ENCODE assay signal across 24 cellular contexts in the genomic region with DNA sequence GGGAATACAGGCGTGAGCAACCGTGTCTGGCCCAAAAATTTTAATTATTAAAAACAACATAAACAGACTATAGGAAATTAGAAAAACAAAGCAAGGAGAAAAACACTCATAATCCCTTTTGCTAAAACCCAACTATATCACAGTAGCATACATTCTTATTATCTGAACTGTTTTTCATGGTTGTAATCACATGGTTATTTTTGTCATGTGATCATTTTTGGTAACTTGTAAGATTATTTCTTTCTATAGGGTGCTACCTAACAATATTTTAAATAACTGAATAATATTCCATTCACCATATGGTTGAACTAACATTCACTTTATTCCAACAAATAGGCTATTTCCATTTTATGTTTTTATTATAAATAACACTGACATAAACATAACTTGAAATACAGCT. TPM values are rescaled to one million over a fixed set of nuclear protein-coding genes. Genes with fewer than 3 reads are reported as not detected.
DNase-seq lines count a peak whose midpoint lies in the region; TF ChIP-seq lines count a peak whose summit lies in the region.
"Had no signal": no experiment of that assay in that cellular context is flagged by ENCODE, and none has a peak within 500 bp of the region (broad histone marks: within the 10 kb centered on the region; RNA-seq: fewer than 3 reads in every experiment).

No MANE protein-coding gene starts in this region.

- H3K9me3 ChIP-seq in Caco-2: no peaks in the 10 kb centered on the region; the same call in 1 of the 2 replicates
- H3K9me3 ChIP-seq in adipocyte (ENCODE audit: control insufficient read depth, low read length): no peaks in the 10 kb centered on the region
- H3K9me3 ChIP-seq in liver (ENCODE audit: control insufficient read depth in 4 of 4, low read length in 3 of 4): no peaks in the 10 kb centered on the region
- H3K9me3 ChIP-seq in tibial nerve: no peaks in the 10 kb centered on the region
- H3K9me3 ChIP-seq: heart left ventricle, prostate gland, SJCRH30, thyroid gland had no signal

- no peaks in the 10 kb centered on the region for H3K36me3 Mint-ChIP-seq in Caco-2 (ENCODE audit: insufficient read depth, unreplicated experiment)
- H3K36me3 Mint-ChIP-seq: activated CD8-positive, alpha-beta memory T cell treated with anti-CD3 and anti-CD28 coated beads, Interleukin-2, amount 10 ng/mL, durations not matched to agents 7 days and 5 days; CD14-positive monocyte; IgD-negative memory B cell; naive thymus-derived CD4-positive, alpha-beta T cell; T-cell had no signal

- H3K27me3 ChIP-seq in Caco-2 (replicated peaks; ENCODE audit: control insufficient read depth, insufficient read depth, low read length): no peaks in the 10 kb centered on the region
- no peaks in the 10 kb centered on the region for H3K27me3 ChIP-seq in adipocyte (replicated peaks; ENCODE audit: control insufficient read depth, insufficient read depth, low read length)
- H3K27me3 ChIP-seq in liver (ENCODE audit: control insufficient read depth in 4 of 4, insufficient read depth in 4 of 4, low read length in 3 of 4): no peaks in the 10 kb centered on the region
- no peaks in the 10 kb centered on the region for H3K27me3 ChIP-seq in tibial nerve
- H3K27me3 ChIP-seq: heart left ventricle, SJCRH30, thyroid gland had no signal

- WGBS in liver: 44% methylated on average over 2 of the region's 2 CpGs
- 74 to 75% methylated on average over 2 of the region's 2 CpGs for WGBS in tibial nerve, 2 donors

- H3K4me1 Mint-ChIP-seq in Caco-2 (ENCODE audit: low read depth, unreplicated experiment): no peaks in the 10 kb centered on the region
- H3K4me1 Mint-ChIP-seq: naive thymus-derived CD4-positive, alpha-beta T cell; T-cell had no signal

- H3K4me3 ChIP-seq in Caco-2 (ENCODE audit: low read depth, low read length): no peak overlapping the region
- no peak overlapping the region for H3K4me3 ChIP-seq in adipocyte (ENCODE audit: low read length)
- H3K4me3 ChIP-seq in liver (ENCODE audit: low read depth in 1 of 3, low read length in 3 of 3): no peak overlapping the region
- no peak overlapping the region for H3K4me3 ChIP-seq in tibial nerve
- H3K4me3 ChIP-seq: prostate gland, thyroid gland had no signal

- H3K4me3 Mint-ChIP-seq in Caco-2 (ENCODE audit: unreplicated experiment): no peak overlapping the region
- H3K4me3 Mint-ChIP-seq: activated B cell treated with CpG ODN at 0.5 μM for 24 hours; activated CD8-positive, alpha-beta memory T cell treated with anti-CD3 and anti-CD28 coated beads, Interleukin-2, amount 10 ng/mL, durations not matched to agents 7 days and 5 days; IgD-negative memory B cell; naive thymus-derived CD4-positive, alpha-beta T cell; stimulated activated naive CD8-positive, alpha-beta T cell treated with anti-CD3 and anti-CD28 coated beads, Interleukin-15, Interleukin-2, amounts not matched to agents 100 ng/mL and 50 ng/mL, for 24 hours; T-cell had no signal

- no peaks in the 10 kb centered on the region for H3K9me3 Mint-ChIP-seq in Caco-2 (ENCODE audit: unreplicated experiment)
- H3K9me3 Mint-ChIP-seq: activated B cell treated with CpG ODN at 0.5 μM for 24 hours; CD14-positive monocyte; IgD-negative memory B cell; naive thymus-derived CD4-positive, alpha-beta T cell; stimulated activated naive CD8-positive, alpha-beta T cell treated with anti-CD3 and anti-CD28 coated beads, Interleukin-15, Interleukin-2, amounts not matched to agents 100 ng/mL and 50 ng/mL, for 24 hours; T-cell had no signal

- intact Hi-C loops in Caco-2 (cut with micrococcal nuclease; ENCODE audit: unreplicated experiment): no loop called here

- peak overlapping the region; percentile 72 for H3K27ac Mint-ChIP-seq in Caco-2 (ENCODE audit: unreplicated experiment)
- H3K27ac Mint-ChIP-seq: activated B cell treated with CpG ODN at 0.5 μM for 24 hours; activated CD8-positive, alpha-beta memory T cell treated with anti-CD3 and anti-CD28 coated beads, Interleukin-2, amount 10 ng/mL, durations not matched to agents 7 days and 5 days; IgD-negative memory B cell; naive thymus-derived CD4-positive, alpha-beta T cell; stimulated activated naive CD8-positive, alpha-beta T cell treated with anti-CD3 and anti-CD28 coated beads, Interleukin-15, Interleukin-2, amounts not matched to agents 100 ng/mL and 50 ng/mL, for 24 hours; T-cell had no signal

- H3K9ac ChIP-seq in adipocyte (ENCODE audit: low read length) (peak overlapping the region; percentile 74), liver (ENCODE audit: low read depth in 1 of 2, low read length in 2 of 2) (no peak overlapping the region)

- TF ChIP-seq POLR2A in tibial nerve (IDR thresholded peaks at IDR 0.05): no peak

- H3K27ac ChIP-seq in liver (ENCODE audit: low read depth in 1 of 2, low read length in 2 of 2) (peak overlapping the region; percentile 60 to 90), tibial nerve (peak overlapping the region in 3 of 4 donors; percentile 46 to 80 (median 52))
- H3K27ac ChIP-seq: SJCRH30, thyroid gland had no signal

- H3K27me3 Mint-ChIP-seq in Caco-2 (ENCODE audit: insufficient read depth, unreplicated experiment): no peaks in the 10 kb centered on the region
- H3K27me3 Mint-ChIP-seq: activated B cell treated with CpG ODN at 0.5 μM for 24 hours; IgD-negative memory B cell; stimulated activated naive CD8-positive, alpha-beta T cell treated with anti-CD3 and anti-CD28 coated beads, Interleukin-15, Interleukin-2, amounts not matched to agents 100 ng/mL and 50 ng/mL, for 24 hours had no signal

- CTCF ChIA-PET in Caco-2 (lab: Charles Lee): interaction anchor here (1.5 kb wide), 1 partner anchor 190 kb away, joined by 7 read pairs; a partner anchor contains a TSS

- BruUV-seq in Caco-2 (replicated peaks; lab: Mats Ljungman, UMichigan): no TSS peak

- peaks cover 20% of the 10 kb centered on the region for H3K4me1 ChIP-seq in Caco-2
- H3K4me1 ChIP-seq in adipocyte (ENCODE audit: control insufficient read depth, insufficient read depth, low read length): peaks cover 24% of the 10 kb centered on the region
- H3K4me1 ChIP-seq in liver (ENCODE audit: control insufficient read depth in 4 of 4, insufficient read depth in 4 of 4, low read length in 3 of 4): peaks cover 5 to 19% (median 10%) of the 10 kb centered on the region in 4 donors
- H3K4me1 ChIP-seq in tibial nerve: peaks cover 0 to 16% (median 4%) of the 10 kb centered on the region in 4 donors
- H3K4me1 ChIP-seq: prostate gland, SJCRH30 had no signal

- POLR2A ChIA-PET in Caco-2 (lab: Charles Lee): interaction anchor here (1.8 kb wide), 1 partner anchor 23 kb away, joined by 6 read pairs; a partner anchor contains a TSS

- DNase-seq in Caco-2: no peak
- no peak for DNase-seq in adipocyte (ENCODE audit: low read depth)
- no peak for DNase-seq in tibial nerve (ENCODE audit: low spot score in 2 of 2)
- DNase-seq in NCI-H146 (lab: John Stamatoyannopoulos, UW): no peak
- no peak for DNase-seq in T1000 (lab: John Stamatoyannopoulos, UW)
- DNase-seq in NCI-H774 (lab: John Stamatoyannopoulos, UW): no peak
- DNase-seq: activated B cell treated with CpG ODN at 0.5 μM for 24 hours; activated CD8-positive, alpha-beta memory T cell treated with anti-CD3 and anti-CD28 coated beads, Interleukin-2, amount 10 ng/mL, durations not matched to agents 7 days and 5 days; activated naive CD4-positive, alpha-beta T cell treated with Interleukin-2 at 50 U/mL for 16 hours; activated T-cell treated with anti-CD3 and anti-CD28 coated beads, Interleukin-2, amount 50 U/mL, for 48 hours; effector memory CD4-positive, alpha-beta T cell; naive thymus-derived CD4-positive, alpha-beta T cell; NCI-H1092 treated with DMSO at 0.1 percent for 48 hours; NCI-H1930; NCI-H526; T-cell; thyroid gland had no signal

- TF ChIP-seq EP300 in tibial nerve (IDR thresholded peaks at IDR 0.05): no peak

- no peak for TF ChIP-seq RAD21 in liver (IDR thresholded peaks at IDR 0.05)

- TF ChIP-seq CTCF in Caco-2 (IDR thresholded peaks at IDR 0.05; ENCODE audit: insufficient read depth in 1 of 2, low read depth in 1 of 2, low read length in 1 of 2, severe bottlenecking in 1 of 2, unreplicated experiment in 1 of 2): no peak
- no peak for TF ChIP-seq CTCF in liver (IDR thresholded peaks at IDR 0.05; ENCODE audit: low read depth, low read length, missing input control)
- TF ChIP-seq CTCF in tibial nerve (IDR thresholded peaks at IDR 0.05): no peak

- H3K36me3 ChIP-seq in Caco-2 (ENCODE audit: control insufficient read depth, insufficient read depth, low read length) (no peaks in the 10 kb centered on the region), adipocyte (ENCODE audit: control insufficient read depth, insufficient read depth, low read length, severe bottlenecking) (no peaks in the 10 kb centered on the region), liver (ENCODE audit: control insufficient read depth in 4 of 4, insufficient read depth in 3 of 4, low read depth in 1 of 4, low read length in 3 of 4) (no peaks in the 10 kb centered on the region), tibial nerve (no peaks in the 10 kb centered on the region)
- H3K36me3 ChIP-seq: heart left ventricle, prostate gland, SJCRH30, thyroid gland had no signal

TF ChIP-seq in liver, 16 proteins besides CTCF, POLR2A, EP300 and RAD21 (continues in another document):
- no peak for TF ChIP-seq GABPA (IDR thresholded peaks at IDR 0.05 in 1 of 2, conservative IDR thresholded peaks at IDR 0.05 in 1 of 2)
- TF ChIP-seq, protein P1, sequence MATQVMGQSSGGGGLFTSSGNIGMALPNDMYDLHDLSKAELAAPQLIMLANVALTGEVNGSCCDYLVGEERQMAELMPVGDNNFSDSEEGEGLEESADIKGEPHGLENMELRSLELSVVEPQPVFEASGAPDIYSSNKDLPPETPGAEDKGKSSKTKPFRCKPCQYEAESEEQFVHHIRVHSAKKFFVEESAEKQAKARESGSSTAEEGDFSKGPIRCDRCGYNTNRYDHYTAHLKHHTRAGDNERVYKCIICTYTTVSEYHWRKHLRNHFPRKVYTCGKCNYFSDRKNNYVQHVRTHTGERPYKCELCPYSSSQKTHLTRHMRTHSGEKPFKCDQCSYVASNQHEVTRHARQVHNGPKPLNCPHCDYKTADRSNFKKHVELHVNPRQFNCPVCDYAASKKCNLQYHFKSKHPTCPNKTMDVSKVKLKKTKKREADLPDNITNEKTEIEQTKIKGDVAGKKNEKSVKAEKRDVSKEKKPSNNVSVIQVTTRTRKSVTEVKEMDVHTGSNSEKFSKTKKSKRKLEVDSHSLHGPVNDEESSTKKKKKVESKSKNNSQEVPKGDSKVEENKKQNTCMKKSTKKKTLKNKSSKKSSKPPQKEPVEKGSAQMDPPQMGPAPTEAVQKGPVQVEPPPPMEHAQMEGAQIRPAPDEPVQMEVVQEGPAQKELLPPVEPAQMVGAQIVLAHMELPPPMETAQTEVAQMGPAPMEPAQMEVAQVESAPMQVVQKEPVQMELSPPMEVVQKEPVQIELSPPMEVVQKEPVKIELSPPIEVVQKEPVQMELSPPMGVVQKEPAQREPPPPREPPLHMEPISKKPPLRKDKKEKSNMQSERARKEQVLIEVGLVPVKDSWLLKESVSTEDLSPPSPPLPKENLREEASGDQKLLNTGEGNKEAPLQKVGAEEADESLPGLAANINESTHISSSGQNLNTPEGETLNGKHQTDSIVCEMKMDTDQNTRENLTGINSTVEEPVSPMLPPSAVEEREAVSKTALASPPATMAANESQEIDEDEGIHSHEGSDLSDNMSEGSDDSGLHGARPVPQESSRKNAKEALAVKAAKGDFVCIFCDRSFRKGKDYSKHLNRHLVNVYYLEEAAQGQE (IDR thresholded peaks at IDR 0.05): no peak

RNA-seq across cellular contexts. Expression of a gene that starts 23.0 kb away (rescaled TPM):
- total RNA-seq in Caco-2 (2022) (146 and 147 TPM in 2 replicates), liver (100 to 1,000 TPM; 186 to 256 TPM), tibial nerve (100 to 1,000 TPM; 183 to 225 (median 207) TPM)
- polyA plus RNA-seq in liver: 10 to 100 TPM; 46.8 to 49.3 TPM
